32 cellular contexts compared by ENCODE assay signal in genomic region chr2:184743096-184743495, GRCh38.
"Had no signal": no experiment of that assay in that cellular context is flagged by ENCODE, and none has a peak within 500 bp of the region (broad histone marks: within the 10 kb centered on the region; RNA-seq: fewer than 3 reads in every experiment).

No MANE protein-coding gene starts in this region.

- H3K9me3 Mint-ChIP-seq: activated CD4-positive, alpha-beta T cell treated with anti-CD3 and anti-CD28 coated beads, Interleukin-2, amount 10 ng/mL, durations not matched to agents 24 days and 14 days; T-helper 1 cell treated with Interleukin-12 subunit alpha and Interleukin-12 subunit beta and Interleukin-4 antibody, amounts not matched to agents 30 μg/mL and 1 μg/mL, for 36 hours had no signal

- H3K4me1 ChIP-seq: ascending aorta, body of pancreas, breast epithelium, SJCRH30 had no signal

- H3K27ac ChIP-seq: ascending aorta, body of pancreas, breast epithelium, SJCRH30, SK-N-MC had no signal

- FAIRE-seq: TTC549 had no signal

- H3K27me3 Mint-ChIP-seq: activated CD4-positive, alpha-beta T cell treated with anti-CD3 and anti-CD28 coated beads, Interleukin-2, amount 10 ng/mL, durations not matched to agents 24 days and 14 days; activated CD8-positive, alpha-beta T cell treated with anti-CD3 and anti-CD28 coated beads for 36 hours; activated naive CD8-positive, alpha-beta T cell treated with anti-CD3 and anti-CD28 coated beads for 36 hours; activated T-helper 17 cell treated with anti-CD3 and anti-CD28 coated beads, Interleukin-2, amount 50 U/mL, for 72 hours had no signal

- H3K36me3 ChIP-seq: ascending aorta, breast epithelium, MG63 had no signal

- H3K4me3 Mint-ChIP-seq: activated CD4-positive, alpha-beta T cell treated with anti-CD3 and anti-CD28 coated beads, Interleukin-2, amount 10 ng/mL, durations not matched to agents 24 days and 14 days; activated CD8-positive, alpha-beta T cell treated with anti-CD3 and anti-CD28 coated beads for 36 hours; activated naive CD8-positive, alpha-beta T cell treated with anti-CD3 and anti-CD28 coated beads for 36 hours; activated T-cell treated with anti-CD3 and anti-CD28 coated beads, Interleukin-2, amount 50 U/mL, for 72 hours; activated T-helper 17 cell treated with anti-CD3 and anti-CD28 coated beads, Interleukin-2, amount 50 U/mL, for 72 hours; T-helper 1 cell treated with Interleukin-12 subunit alpha and Interleukin-12 subunit beta and Interleukin-4 antibody, amounts not matched to agents 30 μg/mL and 1 μg/mL, for 36 hours; T-helper 2 cell treated with Interferon-gamma antibody and Interleukin-4, amounts not matched to agents 5 μg/mL and 100 μg/mL, for 36 hours had no signal

- H3K9me3 ChIP-seq: ascending aorta, body of pancreas, breast epithelium, SJCRH30 had no signal

- H3K36me3 Mint-ChIP-seq: activated naive CD8-positive, alpha-beta T cell treated with anti-CD3 and anti-CD28 coated beads for 36 hours had no signal

- H3K4me1 Mint-ChIP-seq: activated CD4-positive, alpha-beta T cell treated with anti-CD3 and anti-CD28 coated beads, Interleukin-2, amount 10 ng/mL, durations not matched to agents 24 days and 14 days; activated naive CD8-positive, alpha-beta T cell treated with anti-CD3 and anti-CD28 coated beads for 36 hours; activated T-helper 17 cell treated with anti-CD3 and anti-CD28 coated beads, Interleukin-2, amount 50 U/mL, for 72 hours had no signal

- DNase-seq: activated CD4-positive, alpha-beta T cell treated with anti-CD3 and anti-CD28 coated beads, Interleukin-2, amount 10 ng/mL, durations not matched to agents 24 days and 14 days; activated CD4-positive, alpha-beta T cell treated with anti-CD3 and anti-CD28 coated beads, Interleukin-2, amount 50 U/mL, for 4 hours; activated CD8-positive, alpha-beta T cell treated with anti-CD3 and anti-CD28 coated beads for 36 hours; activated effector memory CD4-positive, alpha-beta T cell treated with anti-CD3 and anti-CD28 coated beads, Interleukin-2, amount 50 U/mL, for 16 hours; activated naive CD4-positive, alpha-beta T cell; activated naive CD4-positive, alpha-beta T cell treated with anti-CD3 and anti-CD28 coated beads, Interleukin-2, amount 50 U/mL, for 16 hours; activated naive CD8-positive, alpha-beta T cell treated with anti-CD3 and anti-CD28 coated beads for 36 hours; activated T-cell treated with anti-CD3 and anti-CD28 coated beads, Interleukin-2, amount 50 U/mL, for 1 hour; activated T-cell treated with anti-CD3 and anti-CD28 coated beads, Interleukin-2, amount 50 U/mL, for 72 hours; amygdala; body of pancreas; Karpas-422; MG63; NCI-H1048; NCI-H1105 treated with DMSO at 0.1 percent for 48 hours; NCI-H1436; NCI-H1694; NCI-H1930; NCI-H2081 treated with DMSO at 0.1 percent for 48 hours; NCI-H226; NCI-H446 treated with DMSO at 0.1 percent for 48 hours; NCI-H524; NCI-H69; SHP77; SJCRH30 had no signal

- H3K27ac Mint-ChIP-seq: activated CD4-positive, alpha-beta T cell treated with anti-CD3 and anti-CD28 coated beads, Interleukin-2, amount 10 ng/mL, durations not matched to agents 24 days and 14 days; activated CD8-positive, alpha-beta T cell treated with anti-CD3 and anti-CD28 coated beads for 36 hours; activated naive CD8-positive, alpha-beta T cell treated with anti-CD3 and anti-CD28 coated beads for 36 hours; activated T-cell treated with anti-CD3 and anti-CD28 coated beads, Interleukin-2, amount 50 U/mL, for 72 hours; activated T-helper 17 cell treated with anti-CD3 and anti-CD28 coated beads, Interleukin-2, amount 50 U/mL, for 72 hours; T-helper 1 cell treated with Interleukin-12 subunit alpha and Interleukin-12 subunit beta and Interleukin-4 antibody, amounts not matched to agents 30 μg/mL and 1 μg/mL, for 36 hours; T-helper 2 cell treated with Interferon-gamma antibody and Interleukin-4, amounts not matched to agents 5 μg/mL and 100 μg/mL, for 36 hours had no signal

- H3K4me3 ChIP-seq: ascending aorta, body of pancreas, breast epithelium, MG63, SJCRH30, SK-N-MC had no signal

- H3K27me3 ChIP-seq: ascending aorta, body of pancreas, breast epithelium, MG63, SJCRH30 had no signal
